Comparison of ENCODE assay signal across 1 cellular context in the genomic region with DNA sequence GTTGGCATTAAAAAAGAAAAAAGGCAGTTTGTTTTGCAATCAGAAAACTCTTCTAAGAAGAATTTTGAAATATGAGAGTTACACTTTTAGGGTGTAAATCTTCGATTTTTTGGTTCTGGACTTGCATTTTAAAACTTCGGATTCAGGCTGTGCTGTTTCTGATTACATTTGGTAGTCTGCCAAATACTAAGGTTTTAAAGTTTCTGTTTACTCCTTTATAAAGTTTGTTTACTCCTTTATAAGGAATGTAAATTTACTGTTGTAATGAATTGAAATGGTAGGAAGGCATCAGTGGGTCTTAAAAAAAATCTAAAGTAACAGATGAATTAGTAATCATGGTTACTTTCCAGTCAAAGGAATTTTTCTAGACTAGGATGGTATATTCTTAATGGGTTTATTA.
TF ChIP-seq lines count a peak whose summit lies in the region.

No MANE protein-coding gene starts in this region.

TF ChIP-seq in IMR-90, 13 proteins besides CTCF, POLR2A, EP300 and RAD21:
- TF ChIP-seq RCOR1 (IDR thresholded peaks at IDR 0.05; ENCODE audit: insufficient replicate concordance, low read length) (no peak), BHLHE40 (IDR thresholded peaks at IDR 0.05; ENCODE audit: low read depth, low read length) (no peak), MXI1 (IDR thresholded peaks at IDR 0.05; ENCODE audit: borderline replicate concordance, low read depth, low read length) (no peak), NFE2L2 (IDR thresholded peaks at IDR 0.05; ENCODE audit: low read depth, low read length) (no peak), FOS (IDR thresholded peaks at IDR 0.05; ENCODE audit: low read depth, low read length) (no peak), RFX5 (IDR thresholded peaks at IDR 0.05; ENCODE audit: low read depth, low read length) (no peak), SMC3 (IDR thresholded peaks at IDR 0.05; ENCODE audit: low read depth, low read length) (no peak), MAFK (IDR thresholded peaks at IDR 0.05; ENCODE audit: low read depth, low read length) (no peak), CEBPB (IDR thresholded peaks at IDR 0.05; ENCODE audit: low read depth, low read length) (no peak), MAZ (IDR thresholded peaks at IDR 0.05; ENCODE audit: borderline replicate concordance, low read depth, low read length) (no peak), CHD1 (IDR thresholded peaks at IDR 0.05; ENCODE audit: low read depth, low read length) (no peak)
- TF ChIP-seq, protein P1, sequence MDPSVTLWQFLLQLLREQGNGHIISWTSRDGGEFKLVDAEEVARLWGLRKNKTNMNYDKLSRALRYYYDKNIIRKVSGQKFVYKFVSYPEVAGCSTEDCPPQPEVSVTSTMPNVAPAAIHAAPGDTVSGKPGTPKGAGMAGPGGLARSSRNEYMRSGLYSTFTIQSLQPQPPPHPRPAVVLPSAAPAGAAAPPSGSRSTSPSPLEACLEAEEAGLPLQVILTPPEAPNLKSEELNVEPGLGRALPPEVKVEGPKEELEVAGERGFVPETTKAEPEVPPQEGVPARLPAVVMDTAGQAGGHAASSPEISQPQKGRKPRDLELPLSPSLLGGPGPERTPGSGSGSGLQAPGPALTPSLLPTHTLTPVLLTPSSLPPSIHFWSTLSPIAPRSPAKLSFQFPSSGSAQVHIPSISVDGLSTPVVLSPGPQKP (IDR thresholded peaks at IDR 0.05; ENCODE audit: borderline replicate concordance, low read depth, low read length), result no peak
- TF ChIP-seq, protein P2, sequence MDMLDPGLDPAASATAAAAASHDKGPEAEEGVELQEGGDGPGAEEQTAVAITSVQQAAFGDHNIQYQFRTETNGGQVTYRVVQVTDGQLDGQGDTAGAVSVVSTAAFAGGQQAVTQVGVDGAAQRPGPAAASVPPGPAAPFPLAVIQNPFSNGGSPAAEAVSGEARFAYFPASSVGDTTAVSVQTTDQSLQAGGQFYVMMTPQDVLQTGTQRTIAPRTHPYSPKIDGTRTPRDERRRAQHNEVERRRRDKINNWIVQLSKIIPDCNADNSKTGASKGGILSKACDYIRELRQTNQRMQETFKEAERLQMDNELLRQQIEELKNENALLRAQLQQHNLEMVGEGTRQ (IDR thresholded peaks at IDR 0.05; ENCODE audit: low read depth, low read length), result no peak
